ENCODE assay signal across 19 cellular contexts in genomic region chr5:99437986-99438385, GRCh38.
"Had no signal": no experiment of that assay in that cellular context is flagged by ENCODE, and none has a peak within 500 bp of the region (broad histone marks: within the 10 kb centered on the region; RNA-seq: fewer than 3 reads in every experiment).

No MANE protein-coding gene starts in this region.

- H3K36me3 Mint-ChIP-seq: IgD-negative memory B cell had no signal

- H3K9me3 ChIP-seq: SK-N-SH had no signal

- H3K4me1 Mint-ChIP-seq: IgD-negative memory B cell had no signal

- H3K4me2 ChIP-seq: SK-N-SH had no signal

- DNase-seq: KBM-7, MV-4-11, NCI-H1048, NCI-H1105, NCI-H1417, NCI-H1436 treated with DMSO at 0.1 percent for 48 hours, NCI-H1694, NCI-H1930, NCI-H2081, NCI-H2107, NCI-H2227 treated with DMSO at 0.1 percent for 48 hours, NCI-H524, NCI-H526 treated with DMSO at 0.1 percent for 48 hours, NCI-H748 treated with DMSO at 0.1 percent for 48 hours, RPMI8226, SHP77 had no signal

- H3K27ac Mint-ChIP-seq: IgD-negative memory B cell had no signal

- H3K27me3 Mint-ChIP-seq: IgD-negative memory B cell had no signal

- H3K4me3 Mint-ChIP-seq: IgD-negative memory B cell had no signal

- FAIRE-seq: RCC 7860 had no signal

- H3K9me3 Mint-ChIP-seq: IgD-negative memory B cell had no signal

- H3K9ac ChIP-seq: SK-N-SH had no signal
